8 cellular contexts compared by ENCODE assay signal in the genomic region with DNA sequence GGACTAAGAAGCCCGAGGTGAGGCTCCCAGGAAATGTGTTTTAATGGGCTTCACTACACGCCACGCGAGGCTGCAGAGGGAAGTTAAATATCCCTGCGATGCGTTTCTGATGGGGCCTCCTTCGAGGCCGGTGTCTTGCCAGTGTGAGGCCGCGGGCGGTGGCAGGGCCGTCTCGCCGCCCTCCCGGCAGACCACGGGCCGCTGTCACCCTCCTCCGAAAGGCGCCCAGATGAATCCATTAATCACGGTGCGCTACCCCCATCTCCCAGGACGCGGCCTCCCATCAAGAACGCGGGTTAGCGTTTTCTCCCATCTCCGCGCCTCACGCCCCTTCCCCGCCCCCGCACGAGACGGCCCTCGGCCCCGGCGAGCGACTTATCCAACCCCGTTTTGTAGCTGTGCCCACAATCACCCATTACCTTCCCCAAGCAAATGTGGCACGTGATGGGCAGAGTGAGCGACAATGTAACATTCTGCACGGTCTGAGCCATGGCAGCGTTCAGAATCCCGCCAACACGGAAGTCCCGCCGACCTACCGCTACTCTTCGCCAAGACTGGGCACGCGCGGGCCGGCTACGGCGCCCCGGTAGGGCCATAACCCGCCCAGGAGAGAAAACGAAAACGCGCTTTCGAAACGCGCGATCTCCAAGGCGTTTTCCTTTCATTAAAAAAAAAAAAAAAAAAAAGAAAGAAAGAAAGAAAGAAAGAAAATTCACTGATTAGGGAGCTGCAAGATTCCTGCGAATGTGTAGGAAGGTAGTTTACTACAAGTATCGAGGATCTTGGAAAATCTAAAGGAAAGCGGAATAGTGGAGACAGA. TPM values are rescaled to one million over a fixed set of nuclear protein-coding genes. Genes with fewer than 3 reads are reported as not detected.
A peak's percentile ranks its signal among the peaks of the same experiment; 100 is the strongest.
DNase-seq lines count a peak whose midpoint lies in the region; ATAC-seq and TF ChIP-seq lines count a peak whose summit lies in the region.

TSS of gene OBI1 (minus strand) at position 526 of the 820 bp plus-strand sequence. CDS start at position 491, 35 bp downstream.

- H3K36me3 Mint-ChIP-seq in activated T-cell treated with anti-CD3 and anti-CD28 coated beads, Interleukin-2, amount 50 U/mL, for 4 hours (ENCODE audit: insufficient read depth): peaks cover 11% of the 10 kb centered on the region

- under 1% methylated on average over 61 of the region's 67 CpGs for WGBS in esophagus muscularis mucosa

- DNase-seq in DMS153 treated with DMSO at 0.1 percent for 48 hours (lab: John Stamatoyannopoulos, UW; ENCODE audit: unreplicated experiment) (peak; percentile 76), Panc1 (ENCODE audit: low read depth, low spot score) (no peak), esophagus muscularis mucosa (ENCODE audit: extremely low spot score) (peak; percentile 97)
- DNase-seq in activated T-cell treated with anti-CD3 and anti-CD28 coated beads, Interleukin-2, amount 50 U/mL, for 4 hours: peak; percentile 85
- DNase-seq in stimulated activated CD8-positive, alpha-beta memory T cell treated with anti-CD3 and anti-CD28 coated beads, Interleukin-7, amount 100 ng/mL, for 24 hours (ENCODE audit: low read depth): peak; percentile 86

- TF ChIP-seq RAD21 in Ishikawa (IDR thresholded peaks at IDR 0.05; ENCODE audit: low read depth): no peak

- H3K9me3 ChIP-seq in Panc1 (ENCODE audit: control insufficient read depth, insufficient read depth, low read depth, low read length) (no peaks in the 10 kb centered on the region), esophagus muscularis mucosa (no peaks in the 10 kb centered on the region), muscle layer of duodenum (ENCODE audit: control insufficient read depth in 1 of 2, low read length in 2 of 2) (no peaks in the 10 kb centered on the region)

- H3K27me3 Mint-ChIP-seq in activated T-cell treated with anti-CD3 and anti-CD28 coated beads, Interleukin-2, amount 50 U/mL, for 4 hours (ENCODE audit: low read depth): no peaks in the 10 kb centered on the region

- no TSS peak for BruUV-seq in Panc1 (replicated peaks; lab: Mats Ljungman, UMichigan)

- no peak for TF ChIP-seq CTCF in Panc1 (IDR thresholded peaks at IDR 0.05)
- peak in 1 of 3 experiments; percentile 11 for TF ChIP-seq CTCF in esophagus muscularis mucosa (IDR thresholded peaks at IDR 0.05)

- intact Hi-C loops in Panc1 (cut with micrococcal nuclease; ENCODE audit: unreplicated experiment): no loop called here
- intact Hi-C loops in esophagus muscularis mucosa (cut with DNase I): no loop called here

- H3K4me3 Mint-ChIP-seq in activated T-cell treated with anti-CD3 and anti-CD28 coated beads, Interleukin-2, amount 50 U/mL, for 4 hours: peak within 1 kb of the TSS; percentile 95

- in situ Hi-C loops in Panc1 (cut with HindIII; ENCODE audit: low pct_unique_long_range_greater_than_20kb, low sequenced_read_pairs): no loop called here

- peaks cover 33% of the 10 kb centered on the region for H3K4me1 Mint-ChIP-seq in activated T-cell treated with anti-CD3 and anti-CD28 coated beads, Interleukin-2, amount 50 U/mL, for 4 hours (ENCODE audit: low read depth)

- H3K4me1 ChIP-seq in Panc1 (ENCODE audit: control insufficient read depth, insufficient read depth, low read length) (no peaks in the 10 kb centered on the region; the same call in 1 of the 2 replicates), esophagus muscularis mucosa (peaks cover 21 to 45% (median 29%) of the 10 kb centered on the region in 4 donors), muscle layer of duodenum (ENCODE audit: control insufficient read depth in 1 of 2, insufficient read depth in 2 of 2, low read length in 2 of 2) (peaks cover 10 to 16% of the 10 kb centered on the region in 2 donors)

- POLR2A ChIA-PET in Panc1 (lab: Charles Lee): no interaction called here

- ATAC-seq in GM21619 (IDR thresholded peaks at IDR 0.05; ENCODE audit: unreplicated experiment) (peak; percentile 75), Panc1 (peak; percentile 96)
- peak; percentile 93 for ATAC-seq in activated T-cell treated with anti-CD3 and anti-CD28 coated beads, Interleukin-2, amount 50 U/mL, for 4 hours

- CTCF ChIA-PET in Panc1 (lab: Charles Lee): no interaction called here

- TF ChIP-seq EP300 in Ishikawa (IDR thresholded peaks at IDR 0.05; ENCODE audit: borderline replicate concordance): no peak
- TF ChIP-seq EP300 in esophagus muscularis mucosa (IDR thresholded peaks at IDR 0.05): no peak

- H3K4me3 ChIP-seq in Panc1 (ENCODE audit: low read depth in 2 of 2, low read length in 2 of 2) (peak within 1 kb of the TSS; percentile 61 to 81), esophagus muscularis mucosa (peak within 1 kb of the TSS; percentile 73 to 98 (median 93)), muscle layer of duodenum (ENCODE audit: low read depth in 1 of 2, low read length in 2 of 2) (peak within 1 kb of the TSS; percentile 92 to 96)

- H3K27me3 ChIP-seq in Panc1 (ENCODE audit: control insufficient read depth, insufficient read depth, low read length) (no peaks in the 10 kb centered on the region), esophagus muscularis mucosa (no peaks in the 10 kb centered on the region), muscle layer of duodenum (ENCODE audit: low read depth, low read length) (no peaks in the 10 kb centered on the region)

- H3K36me3 ChIP-seq in Panc1 (ENCODE audit: control insufficient read depth, insufficient read depth, low read length) (no peaks in the 10 kb centered on the region), esophagus muscularis mucosa (no peaks in the 10 kb centered on the region), muscle layer of duodenum (ENCODE audit: control insufficient read depth in 1 of 2, insufficient read depth in 2 of 2, low read length in 2 of 2) (no peaks in the 10 kb centered on the region)

- no peak for TF ChIP-seq POLR2A in esophagus muscularis mucosa (IDR thresholded peaks at IDR 0.05; ENCODE audit: low read depth)

- H3K27ac ChIP-seq in Panc1 (ENCODE audit: low read length) (peak within 1 kb of the TSS; percentile 90), esophagus muscularis mucosa (replicated peaks in 1 of 4) (peak within 1 kb of the TSS; percentile 80 to 85 (median 82)), muscle layer of duodenum (ENCODE audit: low read length) (peak within 1 kb of the TSS; percentile 67)

- no peaks in the 10 kb centered on the region for H3K9me3 Mint-ChIP-seq in activated T-cell treated with anti-CD3 and anti-CD28 coated beads, Interleukin-2, amount 50 U/mL, for 4 hours

TF ChIP-seq in Ishikawa, 13 proteins besides CTCF, POLR2A, EP300 and RAD21:
- TF ChIP-seq TCF12 (IDR thresholded peaks at IDR 0.05; ENCODE audit: low read depth) (0 out of 2 replicates have a peak, but pooled peaks have one; percentile 38), REST (IDR thresholded peaks at IDR 0.05; ENCODE audit: low read depth) (no peak), FOXM1 (IDR thresholded peaks at IDR 0.05; ENCODE audit: borderline replicate concordance, low read depth) (peak; percentile 34; the same call in 1 of the 2 replicates), NFIC (IDR thresholded peaks at IDR 0.05) (no peak), YY1 (IDR thresholded peaks at IDR 0.05; ENCODE audit: low read depth) (peak; percentile 80), USF1 (IDR thresholded peaks at IDR 0.05) (peak; percentile 79), EGR1 (IDR thresholded peaks at IDR 0.05) (peak; percentile 84), CEBPB (IDR thresholded peaks at IDR 0.05) (peak; percentile 14; the same call in 1 of the 2 replicates), ZBTB7A (IDR thresholded peaks at IDR 0.05; ENCODE audit: low read depth) (0 out of 2 replicates have a peak, but pooled peaks have one; percentile 50), TEAD4 (IDR thresholded peaks at IDR 0.05) (peak; percentile 22; the same call in 1 of the 2 replicates), CREB1 (IDR thresholded peaks at IDR 0.05; ENCODE audit: low read depth) (no peak), MAX (IDR thresholded peaks at IDR 0.05) (peak; percentile 90), TAF1 (IDR thresholded peaks at IDR 0.05; ENCODE audit: low read depth) (peak; percentile 79)

RNA-seq across cellular contexts. Expression of gene OBI1, which starts in this region (rescaled TPM):
- total RNA-seq in Panc1 (2021; ENCODE audit: unreplicated experiment): 9.1 TPM
- polyA plus RNA-seq in Panc1 (2012; ENCODE audit: insufficient read length): 3.5 TPM
- 10 to 100 TPM; 15.3 to 17.1 (median 15.6) TPM for total RNA-seq in activated T-cell treated with anti-CD3 and anti-CD28 coated beads, Interleukin-2, amount 50 U/mL, for 4 hours
- total RNA-seq in esophagus muscularis mucosa: 10 to 100 TPM in 3 of 4 donors, 1 to 10 TPM in 1; 8.3 to 13.3 (median 10.5) TPM
